8 cellular contexts compared by ENCODE assay signal in the genomic region with DNA sequence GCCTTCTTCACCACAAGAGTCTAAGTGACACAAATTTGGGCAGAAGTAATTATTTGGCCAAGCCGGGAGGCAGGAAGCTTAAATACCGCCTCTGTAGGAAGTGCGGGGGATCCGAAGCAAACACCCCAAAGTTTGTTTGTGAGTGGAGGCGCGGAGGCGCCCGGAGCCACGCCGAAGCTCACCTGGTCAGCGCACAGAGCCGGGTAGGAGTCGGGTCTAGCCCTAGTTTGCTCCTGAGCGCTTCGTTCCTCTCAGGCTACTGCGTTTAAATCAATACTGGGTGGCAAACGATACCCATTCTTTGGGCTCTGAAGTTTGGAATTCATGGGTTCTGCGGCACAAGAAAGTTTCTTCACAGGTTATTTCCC. TPM values are rescaled to one million over a fixed set of nuclear protein-coding genes. Genes with fewer than 3 reads are reported as not detected.
DNase-seq lines count a peak whose midpoint lies in the region; ATAC-seq and TF ChIP-seq lines count a peak whose summit lies in the region.

No MANE protein-coding gene starts in this region.

- peaks cover 10% of the 10 kb centered on the region for H3K27me3 Mint-ChIP-seq in neural progenitor cell (ENCODE audit: insufficient read depth, low read depth)

- peak overlapping the region; percentile 91 for H3K4me3 Mint-ChIP-seq in neural progenitor cell

- no peaks in the 10 kb centered on the region for H4K20me1 ChIP-seq in neural progenitor cell (ENCODE audit: low read depth)

- peak overlapping the region; percentile 93 for H3K4me2 ChIP-seq in neural progenitor cell

- peak overlapping the region; percentile 99 for H2AFZ ChIP-seq in neural progenitor cell (replicated peaks)

- peaks cover 21% of the 10 kb centered on the region for H3K9me3 Mint-ChIP-seq in neural progenitor cell

- ATAC-seq in HG02970 (IDR thresholded peaks at IDR 0.05; ENCODE audit: low FRiP score, unreplicated experiment) (no peak), GM18909 (IDR thresholded peaks at IDR 0.05; ENCODE audit: poor library complexity, unreplicated experiment) (no peak)

- H3K4me3 ChIP-seq in GM12875 (ENCODE audit: low read depth, low read length) (peak overlapping the region; percentile 15), neural progenitor cell (peak overlapping the region; percentile 76)

- peaks cover 6% of the 10 kb centered on the region for H3F3A ChIP-seq in neural progenitor cell (ENCODE audit: low read depth)

- TF ChIP-seq CTCF in GM12875 (IDR thresholded peaks at IDR 0.05; ENCODE audit: borderline replicate concordance, insufficient read depth, low read depth, low read length) (no peak), neural progenitor cell (IDR thresholded peaks at IDR 0.05) (peak; percentile 12)

- H3K36me3 ChIP-seq in neural progenitor cell: no peaks in the 10 kb centered on the region

- H3K4me1 ChIP-seq in neural progenitor cell: peaks cover 5% of the 10 kb centered on the region

- no peaks in the 10 kb centered on the region for H3K79me2 ChIP-seq in neural progenitor cell (ENCODE audit: low read depth)

- no peak overlapping the region for H3K27ac ChIP-seq in neural progenitor cell

- peak; percentile 26 for DNase-seq in SK-N-DZ (ENCODE audit: low spot score)
- DNase-seq in fibroblast of peridontal ligament (ENCODE audit: extremely low read depth): peak; percentile 29
- DNase-seq in neural progenitor cell (ENCODE audit: low spot score): peak; percentile 42
- DNase-seq in NCI-H187 treated with DMSO at 0.1 percent for 48 hours (lab: John Stamatoyannopoulos, UW): no peak
- no peak for DNase-seq in NCI-H2171 (lab: John Stamatoyannopoulos, UW)

- H3K36me3 Mint-ChIP-seq in neural progenitor cell: peaks cover 3% of the 10 kb centered on the region

- H3K9me3 ChIP-seq in neural progenitor cell (ENCODE audit: low read depth): peaks cover 11% of the 10 kb centered on the region

- H3K27ac Mint-ChIP-seq in neural progenitor cell: no peak overlapping the region

- H3K9ac ChIP-seq in neural progenitor cell: no peak overlapping the region

- no peaks in the 10 kb centered on the region for H3K4me1 Mint-ChIP-seq in neural progenitor cell

- H3K27me3 ChIP-seq in neural progenitor cell: peaks cover 39% of the 10 kb centered on the region

RNA-seq across cellular contexts. Expression of gene MCC, which starts 0.9 kb away (rescaled TPM):
- 30.4 and 37.3 TPM in 2 replicates for polyA plus RNA-seq in SK-N-DZ (2014; cell fraction: cytosol; rRNA removed)
- polyA plus RNA-seq in SK-N-DZ (2014; cell fraction: nucleus; rRNA removed): 20.1 and 23.2 TPM in 2 replicates
- total RNA-seq in neural progenitor cell (ENCODE audit: low replicate concordance): 2.5 and 3.4 TPM in 2 replicates

RNA-seq across cellular contexts. Expression of gene YTHDC2, which starts 26.1 kb away (rescaled TPM):
- polyA plus RNA-seq in SK-N-DZ (2014; cell fraction: cytosol; rRNA removed): 14.4 and 19.9 TPM in 2 replicates
- polyA plus RNA-seq in SK-N-DZ (2014; cell fraction: nucleus; rRNA removed): 32.9 and 52.2 TPM in 2 replicates
- total RNA-seq in neural progenitor cell (ENCODE audit: low replicate concordance): 15.1 and 18.5 TPM in 2 replicates

RNA-seq across cellular contexts. Expression of gene TSSK1B, which starts 52.6 kb away (rescaled TPM):
- polyA plus RNA-seq in SK-N-DZ (2014; cell fraction: cytosol; rRNA removed): not detected in 2 replicates
- polyA plus RNA-seq in SK-N-DZ (2014; cell fraction: nucleus; rRNA removed): not detected in 2 replicates
- not detected in 2 replicates for total RNA-seq in neural progenitor cell (ENCODE audit: low replicate concordance)

Comparison
In these comparisons a context has a peak if more than half of its experiments do, and no peak if none do; other contexts are left out.
1. DNase-seq: peak in SK-N-DZ (single experiment), fibroblast of peridontal ligament (single experiment) and neural progenitor cell (single experiment); none in NCI-H187 treated with DMSO at 0.1 percent for 48 hours (single experiment) and NCI-H2171 (single experiment).